Comparison of ENCODE assay signal across 8 cellular contexts in genomic region chr17:43578699-43579569, GRCh38. TPM values are rescaled to one million over a fixed set of nuclear protein-coding genes. Genes with fewer than 3 reads are reported as not detected.
DNase-seq lines count a peak whose midpoint lies in the region; ATAC-seq and TF ChIP-seq lines count a peak whose summit lies in the region.

No MANE protein-coding gene starts in this region.

- H2BK15ac ChIP-seq in mesendoderm (replicated peaks; ENCODE audit: low read depth), result no peak overlapping the region

- H3K4me3 ChIP-seq in GM23338, result no peak overlapping the region
- no peak overlapping the region for H3K4me3 ChIP-seq in NT2/D1 (ENCODE audit: insufficient read length, low read depth)
- no peak overlapping the region for H3K4me3 ChIP-seq in mesendoderm (ENCODE audit: low read length)

- H3K9me3 ChIP-seq in NT2/D1 (ENCODE audit: insufficient read depth, low read length), result no peaks in the 10 kb centered on the region

- H3K79me2 ChIP-seq in GM23338 (replicated peaks; ENCODE audit: insufficient read depth) (no peaks in the 10 kb centered on the region), mesendoderm (ENCODE audit: control insufficient read depth, insufficient read depth, low read length) (no peaks in the 10 kb centered on the region)

- no peak overlapping the region for H2BK120ac ChIP-seq in mesendoderm (ENCODE audit: low read depth, low read length)

- no peak overlapping the region for H3K23ac ChIP-seq in mesendoderm (ENCODE audit: low read length)

- TF ChIP-seq CTCF in Calu3 (IDR thresholded peaks at IDR 0.05; ENCODE audit: unreplicated experiment) (no peak), GM23338 (conservative IDR thresholded peaks at IDR 0.05; ENCODE audit: low read depth in 2 of 2) (no peak)

- no TSS peak for BruUV-seq in Calu3 (replicated peaks; lab: Mats Ljungman, UMichigan)

- intact Hi-C loops in Calu3 (cut with micrococcal nuclease; ENCODE audit: unreplicated experiment), result no loop called here

- H3K27me3 Mint-ChIP-seq in Calu3 (ENCODE audit: unreplicated experiment), result peaks cover 21% of the 10 kb centered on the region
- H3K27me3 Mint-ChIP-seq in GM23338 (ENCODE audit: insufficient read depth, low read depth, poor library complexity), result peaks cover 20% of the 10 kb centered on the region

- no CpG with 5 or more reads among the region's 13 CpGs for WGBS in mesendoderm (ENCODE audit: extremely low coverage, insufficient coverage, low lambda C conversion rate)

- H3K27ac Mint-ChIP-seq in Calu3 (ENCODE audit: unreplicated experiment), result no peak overlapping the region
- peak overlapping the region; percentile 47; the same call in 1 of the 2 replicates for H3K27ac Mint-ChIP-seq in GM23338

- H4K5ac ChIP-seq in mesendoderm (ENCODE audit: low read length), result no peak overlapping the region

- H3K79me1 ChIP-seq in mesendoderm (ENCODE audit: low read length), result no peaks in the 10 kb centered on the region

- H4K8ac ChIP-seq in mesendoderm (ENCODE audit: low read depth, low read length), result no peak overlapping the region

- H3K9ac ChIP-seq in NT2/D1 (ENCODE audit: insufficient read length, low read depth) (peak overlapping the region; percentile 57), mesendoderm (ENCODE audit: low read length) (no peak overlapping the region)

- peak; percentile 61 for ATAC-seq in GM23338

- no peaks in the 10 kb centered on the region for H3K36me3 Mint-ChIP-seq in Calu3 (ENCODE audit: insufficient read depth, unreplicated experiment)
- H3K36me3 Mint-ChIP-seq in GM23338 (ENCODE audit: low read depth), result no peaks in the 10 kb centered on the region

- 0 out of 2 replicates have a peak, but pooled peaks cover 4% of the 10 kb centered on the region for H3F3A ChIP-seq in GM23338 (replicated peaks; ENCODE audit: low read depth)

- no peaks in the 10 kb centered on the region for H4K20me1 ChIP-seq in GM23338 (replicated peaks; ENCODE audit: insufficient read depth)

- H3K4me1 Mint-ChIP-seq in Calu3 (ENCODE audit: low read depth, unreplicated experiment) (peaks cover 37% of the 10 kb centered on the region), GM23338 (peaks cover 35% of the 10 kb centered on the region)

- H2BK5ac ChIP-seq in mesendoderm (ENCODE audit: low read length), result no peak overlapping the region

- CTCF ChIA-PET in Calu3 (lab: Charles Lee), result interaction anchor here (0.6 to 7.3 kb wide), 16 partner anchors 26 to 265 kb away, joined by 3 to 109 read pairs (median 4); partner anchors contain the start of gene DHX8

- peak overlapping the region; percentile 48 for H3K4me2 ChIP-seq in GM23338
- no peak overlapping the region for H3K4me2 ChIP-seq in mesendoderm (ENCODE audit: low read length)

- no peak overlapping the region for H3K4me3 Mint-ChIP-seq in Calu3 (ENCODE audit: low read depth, unreplicated experiment)
- no peak overlapping the region; the same call in 2 of the 3 replicates for H3K4me3 Mint-ChIP-seq in GM23338

- DNase-seq in Calu3, result peak; percentile 68
- peak; percentile 49 for DNase-seq in GM23338 (ENCODE audit: low spot score)
- DNase-seq in NT2/D1 (ENCODE audit: low read depth, low spot score), result no peak
- peak; percentile 75 for DNase-seq in astrocyte of the hippocampus (ENCODE audit: low read depth, low spot score)
- DNase-seq in mesendoderm, result no peak
- no peak for DNase-seq in HPDE6-E6E7 (ENCODE audit: extremely low spot score)
- no peak for DNase-seq in NCI-H2029 treated with DMSO at 0.1 percent for 48 hours (lab: John Stamatoyannopoulos, UW)
- DNase-seq in NCI-H1048 (lab: John Stamatoyannopoulos, UW), result no peak

- H2AK5ac ChIP-seq in mesendoderm (ENCODE audit: low read length), result no peak overlapping the region

- H2AFZ ChIP-seq in GM23338, result peak overlapping the region; percentile 83

- H3K36me3 ChIP-seq in GM23338 (ENCODE audit: insufficient read depth) (no peaks in the 10 kb centered on the region), NT2/D1 (ENCODE audit: insufficient read depth, insufficient read length, low read length) (no peaks in the 10 kb centered on the region), mesendoderm (ENCODE audit: control insufficient read depth, insufficient read depth, low read length) (no peaks in the 10 kb centered on the region)

- no peaks in the 10 kb centered on the region for H3K9me2 ChIP-seq in GM23338 (ENCODE audit: insufficient read depth)

- H3K27me3 ChIP-seq in GM23338 (ENCODE audit: insufficient read depth), result no peaks in the 10 kb centered on the region
- peaks cover 2% of the 10 kb centered on the region for H3K27me3 ChIP-seq in NT2/D1 (ENCODE audit: insufficient read depth, insufficient read length)
- no peaks in the 10 kb centered on the region for H3K27me3 ChIP-seq in mesendoderm (ENCODE audit: insufficient read depth, low read length, poor library complexity)

- H3K18ac ChIP-seq in mesendoderm (ENCODE audit: low read length), result no peak overlapping the region

- no peak overlapping the region for H3K4ac ChIP-seq in mesendoderm (ENCODE audit: low read depth, low read length)

- no peak overlapping the region for H3K27ac ChIP-seq in GM23338 (ENCODE audit: low read depth)
- no peak overlapping the region for H3K27ac ChIP-seq in mesendoderm (ENCODE audit: low read depth, low read length)

- peak overlapping the region; percentile 11 for H3K56ac ChIP-seq in mesendoderm (ENCODE audit: low read length)

- peaks cover 35% of the 10 kb centered on the region for H3K4me1 ChIP-seq in GM23338 (ENCODE audit: insufficient read depth)
- peaks cover 3% of the 10 kb centered on the region for H3K4me1 ChIP-seq in NT2/D1 (ENCODE audit: insufficient read depth, insufficient read length)
- H3K4me1 ChIP-seq in mesendoderm (ENCODE audit: control insufficient read depth, low read depth, low read length), result no peaks in the 10 kb centered on the region

- H3K9me3 Mint-ChIP-seq in Calu3 (ENCODE audit: low read depth, unreplicated experiment) (no peaks in the 10 kb centered on the region), GM23338 (no peaks in the 10 kb centered on the region)

TF ChIP-seq in GM23338, 12 proteins besides CTCF, POLR2A, EP300 and RAD21 (continues in another document):
- TF ChIP-seq EZH2 (IDR thresholded peaks at IDR 0.05; ENCODE audit: low read depth, unreplicated experiment), result no peak
- no peak for TF ChIP-seq ETS1 (IDR thresholded peaks at IDR 0.05)
- no peak for TF ChIP-seq CREB1 (CRISPR knock-in tag; IDR thresholded peaks at IDR 0.05; ENCODE audit: low read depth)
- no peak for TF ChIP-seq NANOG (IDR thresholded peaks at IDR 0.05; ENCODE audit: borderline replicate concordance)
- no peak for TF ChIP-seq ZNF331 (CRISPR knock-in tag; IDR thresholded peaks at IDR 0.05; ENCODE audit: low read depth)
- TF ChIP-seq POLR2AphosphoS5 (IDR thresholded peaks at IDR 0.05; ENCODE audit: low read depth), result no peak
- TF ChIP-seq ZNF114 (CRISPR knock-in tag; IDR thresholded peaks at IDR 0.05), result no peak
- TF ChIP-seq JUNB (IDR thresholded peaks at IDR 0.05; ENCODE audit: unreplicated experiment), result no peak
- TF ChIP-seq STAT1 (IDR thresholded peaks at IDR 0.05; ENCODE audit: unreplicated experiment), result no peak
- no peak for TF ChIP-seq REST (IDR thresholded peaks at IDR 0.05; ENCODE audit: unreplicated experiment)
- TF ChIP-seq EZH2phosphoT487 (IDR thresholded peaks at IDR 0.05; ENCODE audit: unreplicated experiment), result no peak

RNA-seq across cellular contexts. Expression of gene ETV4, which starts 32.8 kb away (rescaled TPM):
- total RNA-seq in Calu3 (2022), result 80.3 and 85.6 TPM in 2 replicates
- total RNA-seq in GM23338 (2014; rRNA removed; shearing (Covaris generic)), result 126 and 149 TPM in 2 replicates
- 93.1 and 97.2 TPM in 2 replicates for polyA plus RNA-seq in GM23338 (2016; fragmentation: Nextera tagmentation; extraction: Ambion mirVana)
- polyA plus RNA-seq in mesendoderm (2013, experiment 1 of 2), result 116 TPM
- polyA plus RNA-seq in mesendoderm (2013, experiment 2 of 2), result 119 TPM

Comparison
In these comparisons a context has a peak if more than half of its experiments do, and no peak if none do; other contexts are left out.
1. DNase-seq: peak in Calu3 (single experiment), GM23338 (single experiment) and astrocyte of the hippocampus (single experiment); none in NT2/D1 (single experiment), mesendoderm (single experiment), HPDE6-E6E7 (single experiment), NCI-H2029 treated with DMSO at 0.1 percent for 48 hours (single experiment) and NCI-H1048 (single experiment).